13 cellular contexts compared by ENCODE assay signal in genomic region chr12:1130164-1130563, GRCh38.
DNase-seq lines count a peak whose midpoint lies in the region; ATAC-seq and TF ChIP-seq lines count a peak whose summit lies in the region.
"Had no signal": no experiment of that assay in that cellular context is flagged by ENCODE, and none has a peak within 500 bp of the region (broad histone marks: within the 10 kb centered on the region; RNA-seq: fewer than 3 reads in every experiment).

No MANE protein-coding gene starts in this region.

- H3K27ac Mint-ChIP-seq in chondrocyte (ENCODE audit: unreplicated experiment): no peak overlapping the region
- H3K27ac Mint-ChIP-seq: activated B cell treated with CpG ODN at 0.5 μM for 24 hours; activated T-helper 1 cell treated with anti-CD3 and anti-CD28 coated beads, Interleukin-12 subunit alpha, Interleukin-12 subunit beta, Interleukin-2, Interleukin-4 antibody, amounts not matched to agents 30 ng/mL and 10 ng/mL and 1 ng/mL, durations not matched to agents 14 hours and 24 hours and 36 hours had no signal

- ATAC-seq in HG02759 (IDR thresholded peaks at IDR 0.05; ENCODE audit: unreplicated experiment): no peak

- TF ChIP-seq EP300 in SK-N-SH (IDR thresholded peaks at IDR 0.05; ENCODE audit: borderline replicate concordance in 1 of 2, low read depth in 1 of 2, low read length in 1 of 2): no peak

- CTCF ChIA-PET in SK-N-SH (lab: Yijun Ruan, JAX): interaction anchor here (0.6 to 4.8 kb wide), 5 partner anchors 11 to 475 kb away, joined by 3 to 35 read pairs (median 3); no protein-coding TSS in a partner anchor

- H3K36me3 ChIP-seq in cardiac muscle cell (no peaks in the 10 kb centered on the region), left ventricle myocardium inferior (no peaks in the 10 kb centered on the region), SK-N-SH (replicated peaks in 1 of 2; ENCODE audit: control insufficient read depth in 1 of 2, insufficient read depth in 2 of 2, low read length in 1 of 2) (peaks cover 0 to 3% of the 10 kb centered on the region in 2 experiments)

- peak overlapping the region; percentile 91 for H3K27ac ChIP-seq in cardiac muscle cell
- no peak overlapping the region for H3K27ac ChIP-seq in left ventricle myocardium inferior (replicated peaks)
- H3K27ac ChIP-seq in SK-N-SH (ENCODE audit: low read depth in 2 of 2, low read length in 1 of 2): no peak overlapping the region

- peaks cover 2% of the 10 kb centered on the region for H3K9me3 Mint-ChIP-seq in chondrocyte (ENCODE audit: low read depth)
- H3K9me3 Mint-ChIP-seq: activated B cell treated with CpG ODN at 0.5 μM for 24 hours; activated T-helper 1 cell treated with anti-CD3 and anti-CD28 coated beads, Interleukin-12 subunit alpha, Interleukin-12 subunit beta, Interleukin-2, Interleukin-4 antibody, amounts not matched to agents 30 ng/mL and 10 ng/mL and 1 ng/mL, durations not matched to agents 14 hours and 24 hours and 36 hours had no signal

- WGBS in SK-N-SH (ENCODE audit: low lambda C conversion rate): 47% methylated on average over 3 of the region's 3 CpGs

- peaks cover 5% of the 10 kb centered on the region for H3K36me3 Mint-ChIP-seq in chondrocyte (ENCODE audit: low read depth)

- POLR2A ChIA-PET in SK-N-SH (lab: Yijun Ruan, JAX): no interaction called here

- no peaks in the 10 kb centered on the region for H3K9me2 ChIP-seq in SK-N-SH

- H3K4me2 ChIP-seq in SK-N-SH: no peak overlapping the region

- H3K79me2 ChIP-seq in SK-N-SH (ENCODE audit: insufficient read depth): peaks cover 11% of the 10 kb centered on the region; the same call in 1 of the 2 replicates

- H3K9me3 ChIP-seq in cardiac muscle cell (ENCODE audit: low read depth): no peaks in the 10 kb centered on the region
- no peaks in the 10 kb centered on the region for H3K9me3 ChIP-seq in left ventricle myocardium inferior (replicated peaks)
- no peaks in the 10 kb centered on the region for H3K9me3 ChIP-seq in SK-N-SH

- H2AFZ ChIP-seq in SK-N-SH (ENCODE audit: low read depth): no peak overlapping the region

- H3K4me3 ChIP-seq in cardiac muscle cell (no peak overlapping the region), left ventricle myocardium inferior (no peak overlapping the region), SK-N-SH (ENCODE audit: low read depth in 2 of 2, low read length in 1 of 2) (no peak overlapping the region)

- no peak overlapping the region for H3K4me3 Mint-ChIP-seq in chondrocyte (ENCODE audit: unreplicated experiment)
- H3K4me3 Mint-ChIP-seq: activated B cell treated with CpG ODN at 0.5 μM for 24 hours; activated T-helper 1 cell treated with anti-CD3 and anti-CD28 coated beads, Interleukin-12 subunit alpha, Interleukin-12 subunit beta, Interleukin-2, Interleukin-4 antibody, amounts not matched to agents 30 ng/mL and 10 ng/mL and 1 ng/mL, durations not matched to agents 14 hours and 24 hours and 36 hours had no signal

- no peaks in the 10 kb centered on the region for H4K20me1 ChIP-seq in SK-N-SH (ENCODE audit: insufficient read depth)

- H3K4me1 ChIP-seq in cardiac muscle cell (ENCODE audit: low read depth): peaks cover 15% of the 10 kb centered on the region
- peaks cover 12% of the 10 kb centered on the region for H3K4me1 ChIP-seq in left ventricle myocardium inferior
- H3K4me1 ChIP-seq in SK-N-SH (ENCODE audit: control insufficient read depth in 1 of 2, insufficient read depth in 2 of 2, low read depth in 1 of 2, low read length in 1 of 2): peaks cover 6 to 10% of the 10 kb centered on the region in 2 experiments; a peak in 2 of 4 replicates

- no peaks in the 10 kb centered on the region for H3K27me3 Mint-ChIP-seq in chondrocyte (ENCODE audit: low read depth)
- H3K27me3 Mint-ChIP-seq: activated B cell treated with CpG ODN at 0.5 μM for 24 hours had no signal

- H3K27me3 ChIP-seq in cardiac muscle cell: no peaks in the 10 kb centered on the region
- no peaks in the 10 kb centered on the region for H3K27me3 ChIP-seq in left ventricle myocardium inferior (ENCODE audit: low read depth)
- no peaks in the 10 kb centered on the region for H3K27me3 ChIP-seq in SK-N-SH (ENCODE audit: insufficient read depth)

- H3K4me1 Mint-ChIP-seq in chondrocyte (ENCODE audit: low read depth): peaks cover 20% of the 10 kb centered on the region
- H3K4me1 Mint-ChIP-seq: activated B cell treated with CpG ODN at 0.5 μM for 24 hours had no signal

- no peak for TF ChIP-seq CTCF in cardiac muscle cell (IDR thresholded peaks at IDR 0.05; ENCODE audit: low read depth, low read length)
- TF ChIP-seq CTCF in left ventricle myocardium inferior (IDR thresholded peaks at IDR 0.05; ENCODE audit: borderline replicate concordance): no peak
- no peak for TF ChIP-seq CTCF in SK-N-SH (IDR thresholded peaks at IDR 0.05)
- no peak for TF ChIP-seq CTCF in chondrocyte (IDR thresholded peaks at IDR 0.05)

- H3K9ac ChIP-seq in SK-N-SH: no peak overlapping the region

- DNase-seq in cardiac muscle cell (ENCODE audit: low read depth in 1 of 2, low spot score in 1 of 2) (peak in 1 of 2 donors; percentile 38), left ventricle myocardium inferior (no peak), SK-N-SH (no peak), kidney tubule cell (ENCODE audit: low spot score) (peak; percentile 46), ureter (ENCODE audit: low spot score) (peak; percentile 53), COR-L47 (lab: John Stamatoyannopoulos, UW) (no peak), chondrocyte (ENCODE audit: low spot score) (no peak)
- DNase-seq: activated B cell treated with CpG ODN at 0.5 μM for 24 hours; NCI-H1694; nucleus accumbens; stimulated activated CD4-positive, alpha-beta T cell treated with anti-CD3 and anti-CD28 coated beads, Interleukin-2, amount 100 ng/mL, for 48 hours had no signal

- TF ChIP-seq RAD21 in SK-N-SH (IDR thresholded peaks at IDR 0.05; ENCODE audit: low read length): no peak

- peaks cover 9% of the 10 kb centered on the region for H3F3A ChIP-seq in SK-N-SH (replicated peaks; ENCODE audit: insufficient read depth)

- intact Hi-C loops in left ventricle myocardium inferior (cut with micrococcal nuclease): no loop called here

TF ChIP-seq in SK-N-SH, 30 proteins besides CTCF, POLR2A, EP300 and RAD21:
- TF ChIP-seq MAX (IDR thresholded peaks at IDR 0.05; ENCODE audit: low read depth) (no peak), NFIC (IDR thresholded peaks at IDR 0.05; ENCODE audit: borderline replicate concordance) (peak; percentile 6; the same call in 1 of the 2 replicates), MEF2A (IDR thresholded peaks at IDR 0.05; ENCODE audit: borderline replicate concordance, low read depth) (no peak), RXRA (IDR thresholded peaks at IDR 0.05; ENCODE audit: borderline replicate concordance, low read depth) (no peak), RFX5 (IDR thresholded peaks at IDR 0.05; ENCODE audit: low read length) (no peak), POLR2AphosphoS5 (IDR thresholded peaks at IDR 0.05; ENCODE audit: low read depth, low read length) (no peak)

Comparison
In these comparisons a context has a peak if more than half of its experiments do, and no peak if none do; other contexts are left out.
1. DNase-seq: peak in kidney tubule cell (single experiment) and ureter (single experiment); none in left ventricle myocardium inferior (single experiment), SK-N-SH (single experiment), COR-L47 (single experiment) and chondrocyte (single experiment).